19 cellular contexts compared by ENCODE assay signal in genomic region chr19:18510216-18510615, GRCh38. TPM values are rescaled to one million over a fixed set of nuclear protein-coding genes. Genes with fewer than 3 reads are reported as not detected.
A peak's percentile ranks its signal among the peaks of the same experiment; 100 is the strongest.
DNase-seq lines count a peak whose midpoint lies in the region; ATAC-seq, FAIRE-seq and TF ChIP-seq lines count a peak whose summit lies in the region.
"Had no signal": no experiment of that assay in that cellular context is flagged by ENCODE, and none has a peak within 500 bp of the region (broad histone marks: within the 10 kb centered on the region; RNA-seq: fewer than 3 reads in every experiment).

No MANE protein-coding gene starts in this region.

- H2AFZ ChIP-seq in H1 (ENCODE audit: low read length) = no peak overlapping the region
- no peak overlapping the region for H2AFZ ChIP-seq in HepG2 (ENCODE audit: low read length)

- H3K79me2 ChIP-seq in H1 (ENCODE audit: control insufficient read depth in 1 of 2, insufficient read depth in 2 of 2, low read length in 2 of 2) (peaks cover 0 to 58% of the 10 kb centered on the region in 2 experiments; a peak in 3 of 4 replicates), HepG2 (ENCODE audit: insufficient read depth, low read length) (peaks cover 88% of the 10 kb centered on the region)

- no peak overlapping the region for H4K91ac ChIP-seq in H1 (replicated peaks; ENCODE audit: insufficient read length, low read length)

- no peak overlapping the region for H3K4me3 ChIP-seq in cardiac muscle cell
- H3K4me3 ChIP-seq in NT2/D1 (ENCODE audit: insufficient read length, low read depth) = no peak overlapping the region
- no peak overlapping the region for H3K4me3 ChIP-seq in H1 (ENCODE audit: extremely low read depth in 1 of 4, insufficient read depth in 2 of 4, low read depth in 3 of 4, low read length in 4 of 4)
- H3K4me3 ChIP-seq in thoracic aorta = no peak overlapping the region
- H3K4me3 ChIP-seq in HepG2 (replicated peaks in 1 of 3; ENCODE audit: insufficient read depth in 1 of 3, low read depth in 2 of 3, low read length in 3 of 3) = no peak overlapping the region
- H3K4me3 ChIP-seq: A549, MG63 had no signal

- H3K56ac ChIP-seq in H1 (replicated peaks; ENCODE audit: insufficient read length, low read depth, low read length) = no peak overlapping the region

- in situ Hi-C loops in HepG2 (cut with HindIII; ENCODE audit: extremely low pct_ligation_motif_present, low pct_unique_long_range_greater_than_20kb) = no loop called here

- H3K27ac ChIP-seq in cardiac muscle cell (peak overlapping the region; percentile 85), H1 (ENCODE audit: low read depth, low read length) (no peak overlapping the region), thoracic aorta (peak overlapping the region; percentile 5 to 10), HepG2 (ENCODE audit: extremely low read length, insufficient read depth, low read length) (no peak overlapping the region)
- H3K27ac ChIP-seq: A549 had no signal

- no peak overlapping the region for H2AK5ac ChIP-seq in H1 (ENCODE audit: low read depth, low read length)

- 0 out of 2 replicates have a peak overlapping the region, but pooled peaks have one; percentile 10 for H2BK20ac ChIP-seq in H1 (ENCODE audit: low read length)

- ATAC-seq in left ventricle myocardium superior (no peak), thoracic aorta (ENCODE audit: insufficient number of reproducible peaks, low FRiP score, low read depth) (no peak), HepG2 (no peak), HG03025 (IDR thresholded peaks at IDR 0.05; ENCODE audit: low FRiP score, unreplicated experiment) (no peak)
- ATAC-seq: A549, Panc1, Right ventricle myocardium inferior had no signal

- H3K9me3 ChIP-seq in cardiac muscle cell (ENCODE audit: low read depth) (no peaks in the 10 kb centered on the region), NT2/D1 (ENCODE audit: insufficient read depth, low read length) (no peaks in the 10 kb centered on the region), H1 (ENCODE audit: insufficient read depth in 2 of 2, low read depth in 1 of 2, low read length in 1 of 2) (no peaks in the 10 kb centered on the region), thoracic aorta (no peaks in the 10 kb centered on the region), HepG2 (ENCODE audit: low read length) (no peaks in the 10 kb centered on the region)
- H3K9me3 ChIP-seq: A549, MG63 had no signal

- H3K14ac ChIP-seq in H1 (ENCODE audit: insufficient read length) = no peak overlapping the region

- TF ChIP-seq EP300 in H1 (IDR thresholded peaks at IDR 0.05; ENCODE audit: borderline replicate concordance in 1 of 2, low read depth in 2 of 2, low read length in 2 of 2) = no peak
- no peak for TF ChIP-seq EP300 in HepG2 (IDR thresholded peaks at IDR 0.05; ENCODE audit: low read depth in 2 of 2, low read length in 2 of 2)
- TF ChIP-seq EP300 in HepG2 (CRISPR knock-in tag; IDR thresholded peaks at IDR 0.05; ENCODE audit: borderline replicate concordance) = no peak

- CTCF ChIA-PET in H1 (lab: Charles Lee; ENCODE audit: partially characterized antibody) = interaction anchor here (0.6 to 32.9 kb wide), 10 partner anchors 11 to 63 kb away, joined by 3 to 458 read pairs (median 4); partner anchors contain the start of gene ELL
- CTCF ChIA-PET in HepG2 (lab: Yijun Ruan, JAX; ENCODE audit: low intra/inter-chr PET ratio, low total read pairs) = interaction anchor here (1.3 kb wide), 1 partner anchor 40 kb away, joined by 7 read pairs; no protein-coding TSS in a partner anchor

- peaks cover 63% of the 10 kb centered on the region for H3K4me1 ChIP-seq in cardiac muscle cell (ENCODE audit: low read depth)
- H3K4me1 ChIP-seq in NT2/D1 (ENCODE audit: insufficient read depth, insufficient read length) = peaks cover 32% of the 10 kb centered on the region
- H3K4me1 ChIP-seq in H1 (replicated peaks in 1 of 4; ENCODE audit: control insufficient read depth in 3 of 4, insufficient read depth in 4 of 4, low read length in 3 of 4) = peaks cover 0 to 3% (median 0%) of the 10 kb centered on the region in 4 experiments; a peak in 1 of 7 replicates
- H3K4me1 ChIP-seq in thoracic aorta (ENCODE audit: control insufficient read depth in 1 of 2, low read depth in 2 of 2) = peaks cover 56 to 94% of the 10 kb centered on the region in 2 donors
- peaks cover 96% of the 10 kb centered on the region for H3K4me1 ChIP-seq in HepG2 (ENCODE audit: insufficient read depth, low read length)

- no peak for TF ChIP-seq POLR2A in H1 (IDR thresholded peaks at IDR 0.05; ENCODE audit: control extremely low read depth in 1 of 2, low read depth in 2 of 2, low read length in 2 of 2)
- no peak for TF ChIP-seq POLR2A in HepG2 (IDR thresholded peaks at IDR 0.05; ENCODE audit: insufficient read depth in 1 of 2, low read depth in 2 of 2, low read length in 2 of 2)

- H4K8ac ChIP-seq in H1 (ENCODE audit: extremely low read depth, insufficient read depth, low read length) = no peak overlapping the region

- H3K79me1 ChIP-seq in H1 (ENCODE audit: low read depth, low read length) = peaks cover 33% of the 10 kb centered on the region

- no peak overlapping the region for H3K4me2 ChIP-seq in H1 (ENCODE audit: insufficient read depth in 1 of 2, low read depth in 2 of 2, low read length in 2 of 2)
- H3K4me2 ChIP-seq in HepG2 (ENCODE audit: low read depth, low read length) = no peak overlapping the region
- H3K4me2 ChIP-seq: A549 had no signal

- no peak overlapping the region for H3K23ac ChIP-seq in H1 (ENCODE audit: insufficient read length)

- no peaks in the 10 kb centered on the region for H3K23me2 ChIP-seq in H1 (ENCODE audit: low read depth, low read length)

- TF ChIP-seq RAD21 in H1 (IDR thresholded peaks at IDR 0.05 in 1 of 2, conservative IDR thresholded peaks at IDR 0.05 in 1 of 2; ENCODE audit: low read depth in 2 of 2, low read length in 2 of 2) = no peak
- TF ChIP-seq RAD21 in HepG2 (CRISPR knock-in tag; IDR thresholded peaks at IDR 0.05) = no peak

- FAIRE-seq in H1 (lab: Jason Lieb, UNC) (no peak), HepG2 (lab: Jason Lieb, UNC) (no peak)
- FAIRE-seq: A549 had no signal

- H4K20me1 ChIP-seq in H1 (replicated peaks in 1 of 2; ENCODE audit: control insufficient read depth in 1 of 2, insufficient read depth in 2 of 2, low read length in 2 of 2) (peaks cover 12 to 40% of the 10 kb centered on the region in 2 experiments), HepG2 (ENCODE audit: insufficient read depth, low read length) (peaks cover 54% of the 10 kb centered on the region)

- H2BK15ac ChIP-seq in H1 (ENCODE audit: low read length) = no peak overlapping the region

- no peaks in the 10 kb centered on the region for H3K36me3 ChIP-seq in cardiac muscle cell
- peaks cover 9% of the 10 kb centered on the region for H3K36me3 ChIP-seq in NT2/D1 (ENCODE audit: insufficient read depth, insufficient read length, low read length)
- no peaks in the 10 kb centered on the region for H3K36me3 ChIP-seq in H1 (ENCODE audit: control insufficient read depth in 2 of 4, insufficient read depth in 4 of 4, low read length in 3 of 4)
- no peaks in the 10 kb centered on the region for H3K36me3 ChIP-seq in thoracic aorta
- H3K36me3 ChIP-seq in HepG2 (replicated peaks in 1 of 2; ENCODE audit: control insufficient read depth in 1 of 2, insufficient read depth in 2 of 2, low read length in 2 of 2) = no peaks in the 10 kb centered on the region; a peak in 1 of 5 replicates

- no peak overlapping the region for H2BK5ac ChIP-seq in H1 (ENCODE audit: low read depth, low read length)

- no peak overlapping the region for H4K5ac ChIP-seq in H1 (ENCODE audit: insufficient read length, low read depth, low read length)

- intact Hi-C loops in left ventricle myocardium superior (cut with micrococcal nuclease) (loop anchor here (10.0 kb wide), 1 partner anchor 45 kb away; no protein-coding TSS in a partner anchor), HepG2 (cut with micrococcal nuclease; ENCODE audit: unreplicated experiment) (no loop called here)

- no peaks in the 10 kb centered on the region for H3K27me3 ChIP-seq in cardiac muscle cell
- no peaks in the 10 kb centered on the region for H3K27me3 ChIP-seq in NT2/D1 (ENCODE audit: insufficient read depth, insufficient read length)
- no peaks in the 10 kb centered on the region for H3K27me3 ChIP-seq in H1 (replicated peaks in 1 of 4; ENCODE audit: control insufficient read depth in 3 of 4, extremely low read depth in 1 of 4, insufficient read depth in 3 of 4, low read length in 3 of 4)
- no peaks in the 10 kb centered on the region for H3K27me3 ChIP-seq in thoracic aorta (replicated peaks; ENCODE audit: insufficient read depth)
- no peaks in the 10 kb centered on the region for H3K27me3 ChIP-seq in HepG2 (ENCODE audit: control insufficient read depth in 1 of 2, insufficient read depth in 2 of 2, low read length in 2 of 2)
- H3K27me3 ChIP-seq: MG63 had no signal

- BruUV-seq in HepG2 (replicated peaks; lab: Mats Ljungman, UMichigan) = no TSS peak

- no peak overlapping the region for H2BK120ac ChIP-seq in H1 (replicated peaks; ENCODE audit: low read depth, low read length)

- no peak overlapping the region for H3K4ac ChIP-seq in H1 (replicated peaks; ENCODE audit: insufficient read length, low read depth, low read length)

- no peak overlapping the region for H3K18ac ChIP-seq in H1 (ENCODE audit: extremely low read depth, low read length)

- DNase-seq in cardiac muscle cell (ENCODE audit: low read depth in 1 of 2, low spot score in 1 of 2) (no peak), left ventricle myocardium superior (no peak), NT2/D1 (ENCODE audit: low read depth, low spot score) (no peak), H1 (ENCODE audit: low read depth in 1 of 2, low spot score in 2 of 2) (no peak), thoracic aorta (ENCODE audit: low spot score) (no peak), HepG2 (ENCODE audit: low spot score) (no peak), NCI-H1694 (lab: John Stamatoyannopoulos, UW) (no peak)
- DNase-seq: C1 segment of cervical spinal cord, H9, MG63, NCI-H1092 treated with DMSO at 0.1 percent for 48 hours, NCI-H1694 treated with DMSO at 0.1 percent for 48 hours, NCI-H2107, NCI-H2227 treated with DMSO at 0.1 percent for 48 hours, NCI-H524 had no signal

- WGBS in H1 (ENCODE audit: extremely low coverage in 1 of 2, insufficient coverage in 1 of 2, insufficient read length in 1 of 2, insufficient replicate concordance in 2 of 2, low coverage in 1 of 2, low lambda C conversion rate in 2 of 2, missing lambda C conversion rate in 1 of 2), 2 experiments = 88% methylated on average over 8 of the region's 8 CpGs; no CpG with 5 or more reads in 1 of the 2 experiments
- 96% methylated on average over 6 of the region's 8 CpGs for WGBS in HepG2 (ENCODE audit: low lambda C conversion rate)

- POLR2A ChIA-PET in H1 (lab: Charles Lee; ENCODE audit: partially characterized antibody) = interaction anchor here (0.6 to 2.8 kb wide), 4 partner anchors 12 to 62 kb away, joined by 3 to 8 read pairs (median 4); partner anchors contain the start of genes ELL and UBA52
- POLR2A ChIA-PET in HepG2 (lab: Yijun Ruan, JAX) = interaction anchor here (2.4 kb wide), 1 partner anchor 9 kb away, joined by 7 read pairs; no protein-coding TSS in a partner anchor

- TF ChIP-seq CTCF in cardiac muscle cell (IDR thresholded peaks at IDR 0.05; ENCODE audit: low read depth, low read length) (no peak), H1 (IDR thresholded peaks at IDR 0.05; ENCODE audit: control extremely low read depth in 1 of 3, insufficient read depth in 1 of 3, low read depth in 1 of 3, low read length in 3 of 3) (no peak), thoracic aorta (IDR thresholded peaks at IDR 0.05) (no peak), HepG2 (CRISPR knock-in tag; IDR thresholded peaks at IDR 0.05) (no peak)

- no peak overlapping the region for H2BK12ac ChIP-seq in H1 (ENCODE audit: low read depth, low read length)

- H3K9ac ChIP-seq in NT2/D1 (ENCODE audit: insufficient read length, low read depth) (peak overlapping the region; percentile 2), H1 (replicated peaks in 1 of 4; ENCODE audit: extremely low read depth in 1 of 4, low read depth in 3 of 4, low read length in 3 of 4) (no peak overlapping the region; a peak in 1 of 7 replicates), HepG2 (ENCODE audit: insufficient read depth, low read depth, low read length) (no peak overlapping the region)

RNA-seq across cellular contexts. Expression of gene ELL, which starts 11.7 kb away (rescaled TPM):
- total RNA-seq in cardiac muscle cell = 19.4 and 20.7 TPM in 2 replicates
- 14.8 and 18.2 TPM in 2 replicates for polyA plus RNA-seq in cardiac muscle cell
- total RNA-seq in left ventricle myocardium superior = 9.3 TPM
- 10.2 and 10.5 TPM in 2 replicates for total RNA-seq in H1 (2021; fragmentation: NEBNext Ultra II Directional; extraction: Animal tissue kit (Norgen Biotek cat#: 25700))
- 5.2 and 8.8 TPM in 2 replicates for polyA plus RNA-seq in H1 (2011; rRNA removed)
- 6.5 TPM for polyA plus RNA-seq in H1 (2011; cell fraction: cytosol; rRNA removed)
- polyA plus RNA-seq in H1 (2011; cell fraction: nucleus; rRNA removed) = 12.6 TPM
- polyA plus RNA-seq in H1 (2012, experiment 1 of 2) = 4.6 to 7.6 TPM (median 7.4 TPM) in 4 replicates
- polyA plus RNA-seq in H1 (2012, experiment 2 of 2) = 6.4 TPM
- 5.6 TPM for polyA plus RNA-seq in H1 (2013, experiment 1 of 2)
- polyA plus RNA-seq in H1 (2013, experiment 2 of 2) = 6.2 TPM
- 3.6 and 5.4 TPM in 2 replicates for polyA minus RNA-seq in H1 (2011; rRNA and poly(A)+ RNA removed)
- polyA minus RNA-seq in H1 (2011; cell fraction: cytosol; rRNA and poly(A)+ RNA removed) = 6.4 TPM
- polyA minus RNA-seq in H1 (2011; cell fraction: nucleus; rRNA and poly(A)+ RNA removed) = 10.7 TPM
- 10 to 100 TPM; 28.3 to 35.0 TPM for total RNA-seq in thoracic aorta
- 3.2 and 3.7 TPM in 2 replicates for total RNA-seq in HepG2 (2016; rRNA removed; fragmentation: Illumina TruSeq; extraction: Trizol)
- total RNA-seq in HepG2 (2016; cell fraction: cytosol; rRNA removed; fragmentation: Illumina TruSeq; extraction: Trizol; ENCODE audit: low read depth) = 0.71 and 1.1 TPM in 2 replicates
- 2.7 and 4.1 TPM in 2 replicates for total RNA-seq in HepG2 (2016; cell fraction: insoluble cytoplasmic fraction; rRNA removed; fragmentation: Illumina TruSeq; extraction: Trizol)
- total RNA-seq in HepG2 (2016; cell fraction: membrane; rRNA removed; fragmentation: Illumina TruSeq; extraction: Trizol) = 2.3 and 2.5 TPM in 2 replicates
- 3.3 and 4.8 TPM in 2 replicates for total RNA-seq in HepG2 (2016; cell fraction: nucleus; rRNA removed; fragmentation: Illumina TruSeq; extraction: Trizol)
- polyA plus RNA-seq in HepG2 (2011; rRNA removed) = 5.4 and 5.8 TPM in 2 replicates
- 3.2 and 4.3 TPM in 2 replicates for polyA plus RNA-seq in HepG2 (2011; cell fraction: cytosol; rRNA removed)
- polyA plus RNA-seq in HepG2 (2011; cell fraction: nucleus; rRNA removed) = 27.1 and 34.7 TPM in 2 replicates
- polyA plus RNA-seq in HepG2 (2012) = 7.1 TPM in 2 replicates
- polyA plus RNA-seq in HepG2 (2016; cell fraction: cytosol; fragmentation: Illumina TruSeq; extraction: Trizol; ENCODE audit: low read depth) = 0.20 and 0.33 TPM in 2 replicates
- polyA plus RNA-seq in HepG2 (2016; cell fraction: insoluble cytoplasmic fraction; fragmentation: Illumina TruSeq; extraction: Trizol; ENCODE audit: low read depth) = 3.1 and 4.0 TPM in 2 replicates
- polyA plus RNA-seq in HepG2 (2016; cell fraction: membrane; fragmentation: Illumina TruSeq; extraction: Trizol; ENCODE audit: low read depth) = 1.0 and 1.1 TPM in 2 replicates
- 5.1 and 5.2 TPM in 2 replicates for polyA plus RNA-seq in HepG2 (2016; cell fraction: nucleus; fragmentation: Illumina TruSeq; extraction: Trizol; ENCODE audit: insufficient read depth, low read depth)
- polyA minus RNA-seq in HepG2 (2011; rRNA and poly(A)+ RNA removed; ENCODE audit: low replicate concordance) = 6.3 and 17.2 TPM in 2 replicates
- 6.0 and 8.8 TPM in 2 replicates for polyA minus RNA-seq in HepG2 (2011; cell fraction: cytosol; rRNA and poly(A)+ RNA removed)
- 12.9 and 14.3 TPM in 2 replicates for polyA minus RNA-seq in HepG2 (2011; cell fraction: nucleus; rRNA and poly(A)+ RNA removed)

RNA-seq across cellular contexts. Expression of gene FKBP8, which starts 33.2 kb away (rescaled TPM):
- total RNA-seq in cardiac muscle cell (514 and 568 TPM in 2 replicates), left ventricle myocardium superior (181 TPM), thoracic aorta (100 to 1,000 TPM; 237 to 446 TPM), HepG2 (2016; rRNA removed; fragmentation: Illumina TruSeq; extraction: Trizol) (75.1 and 81.7 TPM in 2 replicates)
- polyA plus RNA-seq in cardiac muscle cell (398 and 473 TPM in 2 replicates), H1 (2011; rRNA removed) (309 and 441 TPM in 2 replicates), HepG2 (2011; rRNA removed) (93.9 and 135 TPM in 2 replicates)
- 264 and 273 TPM in 2 replicates for total RNA-seq in H1 (2021; fragmentation: NEBNext Ultra II Directional; extraction: Animal tissue kit (Norgen Biotek cat#: 25700))
- 383 TPM for polyA plus RNA-seq in H1 (2011; cell fraction: cytosol; rRNA removed)
- 364 TPM for polyA plus RNA-seq in H1 (2011; cell fraction: nucleus; rRNA removed)
- polyA plus RNA-seq in H1 (2012, experiment 1 of 2) = 208 to 378 TPM (median 354 TPM) in 4 replicates
- 339 TPM for polyA plus RNA-seq in H1 (2012, experiment 2 of 2)
- polyA plus RNA-seq in H1 (2013, experiment 1 of 2) = 164 TPM
- 163 TPM for polyA plus RNA-seq in H1 (2013, experiment 2 of 2)
- polyA minus RNA-seq in H1 (2011; rRNA and poly(A)+ RNA removed) = 84.8 and 104 TPM in 2 replicates
- polyA minus RNA-seq in H1 (2011; cell fraction: cytosol; rRNA and poly(A)+ RNA removed) = 178 TPM
- polyA minus RNA-seq in H1 (2011; cell fraction: nucleus; rRNA and poly(A)+ RNA removed) = 121 TPM
- total RNA-seq in HepG2 (2016; cell fraction: cytosol; rRNA removed; fragmentation: Illumina TruSeq; extraction: Trizol; ENCODE audit: low read depth) = 75.9 and 83.0 TPM in 2 replicates
- total RNA-seq in HepG2 (2016; cell fraction: insoluble cytoplasmic fraction; rRNA removed; fragmentation: Illumina TruSeq; extraction: Trizol) = 78.1 and 87.6 TPM in 2 replicates
- 92.2 and 111 TPM in 2 replicates for total RNA-seq in HepG2 (2016; cell fraction: membrane; rRNA removed; fragmentation: Illumina TruSeq; extraction: Trizol)
- 32.7 and 42.9 TPM in 2 replicates for total RNA-seq in HepG2 (2016; cell fraction: nucleus; rRNA removed; fragmentation: Illumina TruSeq; extraction: Trizol)
- 101 and 179 TPM in 2 replicates for polyA plus RNA-seq in HepG2 (2011; cell fraction: cytosol; rRNA removed)
- 159 and 173 TPM in 2 replicates for polyA plus RNA-seq in HepG2 (2011; cell fraction: nucleus; rRNA removed)
- 93.8 and 130 TPM in 2 replicates for polyA plus RNA-seq in HepG2 (2012)
- polyA plus RNA-seq in HepG2 (2016; cell fraction: cytosol; fragmentation: Illumina TruSeq; extraction: Trizol; ENCODE audit: low read depth) = 84.6 and 95.1 TPM in 2 replicates
- polyA plus RNA-seq in HepG2 (2016; cell fraction: insoluble cytoplasmic fraction; fragmentation: Illumina TruSeq; extraction: Trizol; ENCODE audit: low read depth) = 107 and 111 TPM in 2 replicates
- polyA plus RNA-seq in HepG2 (2016; cell fraction: membrane; fragmentation: Illumina TruSeq; extraction: Trizol; ENCODE audit: low read depth) = 117 and 126 TPM in 2 replicates
- polyA plus RNA-seq in HepG2 (2016; cell fraction: nucleus; fragmentation: Illumina TruSeq; extraction: Trizol; ENCODE audit: insufficient read depth, low read depth) = 80.5 and 87.9 TPM in 2 replicates
- polyA minus RNA-seq in HepG2 (2011; rRNA and poly(A)+ RNA removed; ENCODE audit: low replicate concordance) = 96.9 and 151 TPM in 2 replicates
- 63.3 and 77.3 TPM in 2 replicates for polyA minus RNA-seq in HepG2 (2011; cell fraction: cytosol; rRNA and poly(A)+ RNA removed)
- polyA minus RNA-seq in HepG2 (2011; cell fraction: nucleus; rRNA and poly(A)+ RNA removed) = 16.6 and 20.1 TPM in 2 replicates

RNA-seq across cellular contexts. Expression of gene KXD1, which starts 47.5 kb away (rescaled TPM):
- total RNA-seq in cardiac muscle cell (137 and 160 TPM in 2 replicates), left ventricle myocardium superior (43.9 TPM), thoracic aorta (100 to 1,000 TPM in 1 of 2 donors, 10 to 100 TPM in 1; 99.6 to 174 TPM), HepG2 (2016; rRNA removed; fragmentation: Illumina TruSeq; extraction: Trizol) (44.6 and 53.1 TPM in 2 replicates)
- polyA plus RNA-seq in cardiac muscle cell (111 and 127 TPM in 2 replicates), H1 (2011; rRNA removed) (267 and 305 TPM in 2 replicates), HepG2 (2011; rRNA removed) (143 and 160 TPM in 2 replicates)
- total RNA-seq in H1 (2021; fragmentation: NEBNext Ultra II Directional; extraction: Animal tissue kit (Norgen Biotek cat#: 25700)) = 113 and 115 TPM in 2 replicates
- polyA plus RNA-seq in H1 (2011; cell fraction: cytosol; rRNA removed) = 232 TPM
- polyA plus RNA-seq in H1 (2011; cell fraction: nucleus; rRNA removed) = 245 TPM
- polyA plus RNA-seq in H1 (2012, experiment 1 of 2) = 126 to 174 TPM (median 161 TPM) in 4 replicates
- polyA plus RNA-seq in H1 (2012, experiment 2 of 2) = 190 TPM
- 119 TPM for polyA plus RNA-seq in H1 (2013, experiment 1 of 2)
- 117 TPM for polyA plus RNA-seq in H1 (2013, experiment 2 of 2)
- 123 and 134 TPM in 2 replicates for polyA minus RNA-seq in H1 (2011; rRNA and poly(A)+ RNA removed)
- polyA minus RNA-seq in H1 (2011; cell fraction: cytosol; rRNA and poly(A)+ RNA removed) = 108 TPM
- polyA minus RNA-seq in H1 (2011; cell fraction: nucleus; rRNA and poly(A)+ RNA removed) = 57.9 TPM
- total RNA-seq in HepG2 (2016; cell fraction: cytosol; rRNA removed; fragmentation: Illumina TruSeq; extraction: Trizol; ENCODE audit: low read depth) = 49.9 and 63.5 TPM in 2 replicates
- 46.0 and 46.4 TPM in 2 replicates for total RNA-seq in HepG2 (2016; cell fraction: insoluble cytoplasmic fraction; rRNA removed; fragmentation: Illumina TruSeq; extraction: Trizol)
- total RNA-seq in HepG2 (2016; cell fraction: membrane; rRNA removed; fragmentation: Illumina TruSeq; extraction: Trizol) = 90.1 and 104 TPM in 2 replicates
- 20.4 and 21.0 TPM in 2 replicates for total RNA-seq in HepG2 (2016; cell fraction: nucleus; rRNA removed; fragmentation: Illumina TruSeq; extraction: Trizol)
- polyA plus RNA-seq in HepG2 (2011; cell fraction: cytosol; rRNA removed) = 112 and 130 TPM in 2 replicates
- polyA plus RNA-seq in HepG2 (2011; cell fraction: nucleus; rRNA removed) = 122 and 125 TPM in 2 replicates
- polyA plus RNA-seq in HepG2 (2012) = 61.5 and 85.8 TPM in 2 replicates
- 72.0 and 99.5 TPM in 2 replicates for polyA plus RNA-seq in HepG2 (2016; cell fraction: cytosol; fragmentation: Illumina TruSeq; extraction: Trizol; ENCODE audit: low read depth)
- polyA plus RNA-seq in HepG2 (2016; cell fraction: insoluble cytoplasmic fraction; fragmentation: Illumina TruSeq; extraction: Trizol; ENCODE audit: low read depth) = 68.6 and 76.3 TPM in 2 replicates
- polyA plus RNA-seq in HepG2 (2016; cell fraction: membrane; fragmentation: Illumina TruSeq; extraction: Trizol; ENCODE audit: low read depth) = 121 and 126 TPM in 2 replicates
- polyA plus RNA-seq in HepG2 (2016; cell fraction: nucleus; fragmentation: Illumina TruSeq; extraction: Trizol; ENCODE audit: insufficient read depth, low read depth) = 62.9 and 64.5 TPM in 2 replicates
- polyA minus RNA-seq in HepG2 (2011; rRNA and poly(A)+ RNA removed; ENCODE audit: low replicate concordance) = 73.9 and 103 TPM in 2 replicates
- polyA minus RNA-seq in HepG2 (2011; cell fraction: cytosol; rRNA and poly(A)+ RNA removed) = 43.1 and 52.2 TPM in 2 replicates
- 20.0 and 23.6 TPM in 2 replicates for polyA minus RNA-seq in HepG2 (2011; cell fraction: nucleus; rRNA and poly(A)+ RNA removed)

Comparison
In these comparisons a context has a peak if more than half of its experiments do, and no peak if none do; other contexts are left out.
1. H3K27ac ChIP-seq: peak in cardiac muscle cell (single experiment) and thoracic aorta (2 of 2); none in H1 (single experiment) and HepG2 (single experiment).